1 cellular context compared by ENCODE assay signal in the genomic region with DNA sequence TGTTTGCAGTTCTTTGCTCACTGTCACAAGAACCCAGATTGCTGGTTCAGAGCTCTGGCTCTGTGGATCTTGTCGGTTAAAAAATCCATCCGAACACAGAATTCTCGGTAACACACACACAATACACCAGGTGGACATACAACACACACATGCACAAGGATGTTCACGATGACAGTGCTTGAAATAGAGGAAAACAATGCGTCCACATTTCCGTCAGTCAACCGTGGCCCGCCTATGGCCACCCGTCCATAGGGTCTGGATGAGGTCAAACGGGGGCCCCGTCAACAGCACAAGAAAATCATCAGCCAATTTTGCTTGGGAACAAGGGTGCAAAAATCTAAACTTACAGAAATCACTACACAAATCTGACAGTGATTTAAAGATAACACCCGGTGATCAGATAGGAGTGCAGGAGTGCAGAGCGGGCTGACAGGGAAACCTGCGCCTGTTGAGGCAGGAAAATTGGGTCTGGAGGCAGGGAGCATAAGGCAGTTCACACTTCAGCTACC.
TF ChIP-seq lines count a peak whose summit lies in the region.

No MANE protein-coding gene starts in this region.

TF ChIP-seq in GM12891, 5 proteins besides CTCF, POLR2A, EP300 and RAD21:
- TF ChIP-seq SPI1 (IDR thresholded peaks at IDR 0.05; ENCODE audit: low read depth, low read length) (no peak), PAX5 (IDR thresholded peaks at IDR 0.05; ENCODE audit: insufficient read depth, low read length, severe bottlenecking) (no peak)
TF ChIP-seq in GM12891: peak in this region for 0.
